Comparison of ENCODE assay signal across 14 cellular contexts in the genomic region with DNA sequence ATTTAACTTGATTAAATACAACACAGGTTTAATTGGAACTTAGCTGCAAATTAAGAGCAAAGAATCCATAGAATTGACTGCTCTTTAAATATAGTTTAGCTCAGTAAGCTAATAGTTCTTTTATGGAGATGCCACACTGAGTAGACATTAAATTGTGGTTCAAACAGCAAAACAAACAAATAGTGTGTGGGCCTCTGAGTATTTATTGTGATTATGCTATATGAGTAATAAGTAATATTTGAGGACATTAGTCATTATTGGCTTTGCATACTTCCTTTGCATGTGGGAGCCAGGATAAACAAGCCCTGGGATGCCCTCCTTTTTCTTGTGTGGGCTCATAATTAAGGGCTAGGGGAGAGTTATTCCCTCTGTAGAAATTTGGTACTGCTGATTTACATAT.
DNase-seq lines count a peak whose midpoint lies in the region; TF ChIP-seq lines count a peak whose summit lies in the region.
"Had no signal": no experiment of that assay in that cellular context is flagged by ENCODE, and none has a peak within 500 bp of the region (broad histone marks: within the 10 kb centered on the region; RNA-seq: fewer than 3 reads in every experiment).

No MANE protein-coding gene starts in this region.

- intact Hi-C loops in stomach (cut with DNase I; ENCODE audit: low total_unique reads) = no loop called here

- in situ Hi-C loops in KBM-7 (cut with MboI; ENCODE audit: low pct_unique_long_range_greater_than_20kb, low sequenced_read_pairs) = no loop called here

- H3K36me3 ChIP-seq in stomach = no peaks in the 10 kb centered on the region
- H3K36me3 ChIP-seq: BLaER1 treated with 17β-estradiol and CSF1 and Interleukin-3, amounts not matched to agents 10 nM and 100 nM; colonic mucosa; heart left ventricle had no signal

- no peak overlapping the region for H3K4me3 ChIP-seq in AG04449 (ENCODE audit: low read depth, low read length)
- H3K4me3 ChIP-seq in HFF-Myc (replicated peaks; ENCODE audit: low read depth, low read length) = no peak overlapping the region
- no peak overlapping the region for H3K4me3 ChIP-seq in fibroblast of villous mesenchyme (ENCODE audit: low read depth, low read length)
- H3K4me3 ChIP-seq in stomach = no peak overlapping the region
- H3K4me3 ChIP-seq: BLaER1 treated with 17β-estradiol and CSF1 and Interleukin-3, amounts not matched to agents 10 nM and 100 nM; colonic mucosa; heart left ventricle had no signal

- no peak for TF ChIP-seq EP300 in stomach (IDR thresholded peaks at IDR 0.05)

- H3K4me1 Mint-ChIP-seq in immature natural killer cell = no peaks in the 10 kb centered on the region

- H3K27ac Mint-ChIP-seq in immature natural killer cell = no peak overlapping the region
- H3K27ac Mint-ChIP-seq: memory B cell had no signal

- no peak for TF ChIP-seq POLR2A in stomach (IDR thresholded peaks at IDR 0.05)

- POLR2A ChIA-PET in AG04449 (lab: Yijun Ruan, JAX) = interaction anchor here (0.6 to 1.4 kb wide), 5 partner anchors 44 to 151 kb away, joined by 3 to 5 read pairs (median 4); partner anchors contain the start of gene DUSP10

- peaks cover 0 to 2% (median 2%) of the 10 kb centered on the region in 3 donors for H3K27me3 Mint-ChIP-seq in immature natural killer cell (ENCODE audit: low read depth in 3 of 3)
- H3K27me3 Mint-ChIP-seq: memory B cell had no signal

- no peak overlapping the region for H3K4me3 Mint-ChIP-seq in immature natural killer cell
- H3K4me3 Mint-ChIP-seq: memory B cell had no signal

- H3K36me3 Mint-ChIP-seq in immature natural killer cell = no peaks in the 10 kb centered on the region
- H3K36me3 Mint-ChIP-seq: memory B cell had no signal

- no peaks in the 10 kb centered on the region for H3K27me3 ChIP-seq in stomach
- H3K27me3 ChIP-seq: BLaER1 treated with 17β-estradiol and CSF1 and Interleukin-3, amounts not matched to agents 10 nM and 100 nM; colonic mucosa; heart left ventricle had no signal

- no peaks in the 10 kb centered on the region for H3K4me1 ChIP-seq in stomach
- H3K4me1 ChIP-seq: colonic mucosa had no signal

- DNase-seq in AG04449 (ENCODE audit: low read depth, low spot score) = peak; percentile 60
- DNase-seq in HFF-Myc (ENCODE audit: extremely low read depth, low read depth) = peak; percentile 33
- DNase-seq in SW480 (ENCODE audit: low spot score) = peak; percentile 24
- DNase-seq in fibroblast of villous mesenchyme (ENCODE audit: low read depth) = peak; percentile 61
- no peak for DNase-seq in stomach
- no peak for DNase-seq in immature natural killer cell
- DNase-seq in SK-N-DZ (ENCODE audit: low spot score) = no peak
- no peak for DNase-seq in KBM-7
- DNase-seq: colonic mucosa, heart left ventricle, Karpas-422, SHP77 had no signal

- H3K27ac ChIP-seq in stomach = no peak overlapping the region
- H3K27ac ChIP-seq: BLaER1 treated with 17β-estradiol and CSF1 and Interleukin-3, amounts not matched to agents 10 nM and 100 nM; colonic mucosa; heart left ventricle had no signal

- no peaks in the 10 kb centered on the region for H3K9me3 Mint-ChIP-seq in immature natural killer cell
- H3K9me3 Mint-ChIP-seq: memory B cell had no signal

- TF ChIP-seq CTCF in AG04449 (IDR thresholded peaks at IDR 0.05; ENCODE audit: insufficient read depth, low read length, missing control alignments) (no peak), HFF-Myc (IDR thresholded peaks at IDR 0.05; ENCODE audit: low read depth, low read length, missing control alignments) (no peak), fibroblast of villous mesenchyme (IDR thresholded peaks at IDR 0.05; ENCODE audit: insufficient read depth, low read depth, low read length) (no peak), stomach (IDR thresholded peaks at IDR 0.05) (no peak)

- CTCF ChIA-PET in AG04449 (lab: Yijun Ruan, JAX) = interaction anchor here (1.0 to 1.7 kb wide), 3 partner anchors 11 to 391 kb away, joined by 3 to 6 read pairs (median 3); no protein-coding TSS in a partner anchor

- no peaks in the 10 kb centered on the region for H3K9me3 ChIP-seq in stomach
- H3K9me3 ChIP-seq: BLaER1 treated with 17β-estradiol and CSF1 and Interleukin-3, amounts not matched to agents 10 nM and 100 nM; colonic mucosa; heart left ventricle had no signal

Comparison
In these comparisons a context has a peak if more than half of its experiments do, and no peak if none do; other contexts are left out.
1. DNase-seq: peak in AG04449 (single experiment), HFF-Myc (single experiment), SW480 (single experiment) and fibroblast of villous mesenchyme (single experiment); none in stomach (single experiment), immature natural killer cell (0 of 3), SK-N-DZ (single experiment) and KBM-7 (single experiment).